Comparison of ENCODE assay signal across 1 cellular context in the genomic region with DNA sequence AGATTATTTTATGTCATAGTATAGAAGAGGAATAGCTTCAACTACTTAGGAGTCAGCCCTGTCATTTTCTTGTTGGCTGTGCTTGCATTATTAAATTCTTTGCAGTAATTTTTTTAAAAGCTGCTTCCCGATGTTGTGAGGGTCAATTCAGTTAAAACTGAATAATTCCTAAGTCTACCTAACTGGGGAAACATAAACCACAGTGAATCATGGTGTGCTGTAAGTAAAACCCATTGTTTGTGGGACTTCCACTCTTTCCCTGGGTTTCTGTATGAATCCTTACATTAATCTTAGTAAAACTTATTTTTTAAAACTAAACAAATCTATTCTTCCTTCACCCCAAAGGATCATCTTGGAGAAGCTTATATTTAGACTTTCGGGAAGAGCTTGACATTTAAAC.
TF ChIP-seq lines count a peak whose summit lies in the region.

No MANE protein-coding gene starts in this region.

TF ChIP-seq in H1, 55 proteins besides CTCF, POLR2A, EP300 and RAD21:
- TF ChIP-seq FOSL1 (IDR thresholded peaks at IDR 0.05; ENCODE audit: insufficient read depth, low read depth, low read length) (no peak), SIRT6 (IDR thresholded peaks at IDR 0.05; ENCODE audit: low read length) (no peak), SRF (IDR thresholded peaks at IDR 0.05; ENCODE audit: low read depth, low read length) (no peak), ZNF274 (IDR thresholded peaks at IDR 0.05; ENCODE audit: borderline replicate concordance, extremely low read depth, low read length) (no peak), PHF8 (conservative IDR thresholded peaks at IDR 0.05; ENCODE audit: low read depth, low read length) (no peak), SAP30 (IDR thresholded peaks at IDR 0.05; ENCODE audit: insufficient read depth, insufficient replicate concordance, low read length) (no peak), RNF2 (IDR thresholded peaks at IDR 0.05; ENCODE audit: borderline replicate concordance, low read depth, low read length, missing control alignments, poor library complexity, severe bottlenecking) (no peak), BCL11A (IDR thresholded peaks at IDR 0.05; ENCODE audit: low read depth in 2 of 2, low read length in 2 of 2) (no peak), SP4 (IDR thresholded peaks at IDR 0.05; ENCODE audit: low read length) (no peak)
